Comparison of ENCODE assay signal across 20 cellular contexts in genomic region chr1:46562498-46562897, GRCh38. TPM values are rescaled to one million over a fixed set of nuclear protein-coding genes. Genes with fewer than 3 reads are reported as not detected.
A peak's percentile ranks its signal among the peaks of the same experiment; 100 is the strongest.
DNase-seq lines count a peak whose midpoint lies in the region; ATAC-seq, FAIRE-seq and TF ChIP-seq lines count a peak whose summit lies in the region.
"Had no signal": no experiment of that assay in that cellular context is flagged by ENCODE, and none has a peak within 500 bp of the region (broad histone marks: within the 10 kb centered on the region; RNA-seq: fewer than 3 reads in every experiment).

No MANE protein-coding gene starts in this region.

- CTCF ChIA-PET in HepG2 (lab: Yijun Ruan, JAX; ENCODE audit: low intra/inter-chr PET ratio, low total read pairs): no interaction called here

- FAIRE-seq in HepG2 (lab: Jason Lieb, UNC): no peak
- FAIRE-seq: G401.6, GM12892, H54 had no signal

- peaks cover 18% of the 10 kb centered on the region for H3K4me1 Mint-ChIP-seq in neural crest cell
- H3K4me1 Mint-ChIP-seq: CD4-positive, alpha-beta memory T cell had no signal

- 99% methylated on average over 15 of the region's 15 CpGs for WGBS in HepG2 (ENCODE audit: low lambda C conversion rate)

- peaks cover 12% of the 10 kb centered on the region for H3K36me3 Mint-ChIP-seq in neural crest cell (ENCODE audit: low read depth)

- no peak for TF ChIP-seq POLR2A in HepG2 (IDR thresholded peaks at IDR 0.05; ENCODE audit: insufficient read depth in 1 of 2, low read depth in 2 of 2, low read length in 2 of 2)

- no peaks in the 10 kb centered on the region for H3K79me2 ChIP-seq in HepG2 (ENCODE audit: insufficient read depth, low read length)

- no peaks in the 10 kb centered on the region for H3K27me3 Mint-ChIP-seq in neural crest cell (ENCODE audit: low read depth)
- H3K27me3 Mint-ChIP-seq: CD4-positive, alpha-beta memory T cell had no signal

- no peak overlapping the region for H3K27ac ChIP-seq in HepG2 (ENCODE audit: extremely low read length, insufficient read depth, low read length)
- no peak overlapping the region for H3K27ac ChIP-seq in upper lobe of right lung

- H3K36me3 ChIP-seq in HepG2 (replicated peaks in 1 of 2; ENCODE audit: control insufficient read depth in 1 of 2, insufficient read depth in 2 of 2, low read length in 2 of 2) (peaks cover 8 to 21% of the 10 kb centered on the region in 2 experiments; a peak in 3 of 5 replicates), upper lobe of right lung (peaks cover 92% of the 10 kb centered on the region)

- H3K9ac ChIP-seq in HepG2 (ENCODE audit: insufficient read depth, low read depth, low read length): no peak overlapping the region

- H3K9me3 ChIP-seq in HepG2 (ENCODE audit: low read length): no peaks in the 10 kb centered on the region
- no peaks in the 10 kb centered on the region for H3K9me3 ChIP-seq in upper lobe of right lung
- H3K9me3 ChIP-seq: HAP-1 had no signal

- TF ChIP-seq EP300 in HepG2 (IDR thresholded peaks at IDR 0.05; ENCODE audit: low read depth in 2 of 2, low read length in 2 of 2) (no peak), HepG2 (CRISPR knock-in tag; IDR thresholded peaks at IDR 0.05; ENCODE audit: borderline replicate concordance) (no peak)

- H3K4me2 ChIP-seq in HepG2 (ENCODE audit: low read depth, low read length): no peak overlapping the region

- peak overlapping the region; percentile 43 for H3K27ac Mint-ChIP-seq in neural crest cell (ENCODE audit: unreplicated experiment)
- H3K27ac Mint-ChIP-seq: HFFc6 had no signal

- H3K4me3 ChIP-seq in HepG2 (replicated peaks in 1 of 3; ENCODE audit: insufficient read depth in 1 of 3, low read depth in 2 of 3, low read length in 3 of 3) (no peak overlapping the region), upper lobe of right lung (no peak overlapping the region)
- H3K4me3 ChIP-seq: HAP-1 had no signal

- BruUV-seq in HepG2 (replicated peaks; lab: Mats Ljungman, UMichigan): no TSS peak

- intact Hi-C loops in HepG2 (cut with micrococcal nuclease; ENCODE audit: unreplicated experiment) (no loop called here), upper lobe of right lung (cut with DNase I) (no loop called here)

- no peak overlapping the region for H3K4me3 Mint-ChIP-seq in neural crest cell
- H3K4me3 Mint-ChIP-seq: CD4-positive, alpha-beta memory T cell; HFFc6 had no signal

- no peak for TF ChIP-seq RAD21 in HepG2 (CRISPR knock-in tag; IDR thresholded peaks at IDR 0.05)

- TF ChIP-seq CTCF in HepG2 (CRISPR knock-in tag; IDR thresholded peaks at IDR 0.05): no peak
- TF ChIP-seq CTCF in neural crest cell (conservative IDR thresholded peaks at IDR 0.05): no peak
- TF ChIP-seq CTCF in upper lobe of right lung (IDR thresholded peaks at IDR 0.05): no peak

- DNase-seq in HepG2 (ENCODE audit: low spot score): no peak
- no peak for DNase-seq in neural crest cell (ENCODE audit: low read depth, low spot score)
- no peak for DNase-seq in upper lobe of right lung
- no peak for DNase-seq in SW480 (ENCODE audit: low spot score)
- no peak for DNase-seq in DMS53 (lab: John Stamatoyannopoulos, UW)
- no peak for DNase-seq in SK-N-DZ (ENCODE audit: low spot score)
- DNase-seq: C1 segment of cervical spinal cord; Calu3; CD4-positive, alpha-beta memory T cell; COR-L47; DND-41; GOT3; HFFc6 had no signal

- no peak overlapping the region for H2AFZ ChIP-seq in HepG2 (ENCODE audit: low read length)

- H3K9me3 Mint-ChIP-seq in neural crest cell: no peaks in the 10 kb centered on the region
- H3K9me3 Mint-ChIP-seq: CD4-positive, alpha-beta memory T cell; HFFc6 had no signal

- in situ Hi-C loops in HepG2 (cut with HindIII; ENCODE audit: extremely low pct_ligation_motif_present, low pct_unique_long_range_greater_than_20kb): no loop called here

- H3K27me3 ChIP-seq in HepG2 (ENCODE audit: control insufficient read depth in 1 of 2, insufficient read depth in 2 of 2, low read length in 2 of 2) (no peaks in the 10 kb centered on the region; a peak in 1 of 5 replicates), upper lobe of right lung (no peaks in the 10 kb centered on the region)

- H4K20me1 ChIP-seq in HepG2 (ENCODE audit: insufficient read depth, low read length): no peaks in the 10 kb centered on the region

- H3K4me1 ChIP-seq in HepG2 (ENCODE audit: insufficient read depth, low read length) (no peaks in the 10 kb centered on the region), upper lobe of right lung (no peaks in the 10 kb centered on the region)

- POLR2A ChIA-PET in HepG2 (lab: Yijun Ruan, JAX): no interaction called here

- ATAC-seq in HepG2 (no peak), upper lobe of right lung (peak; percentile 23)

RNA-seq across cellular contexts. Expression of gene KNCN, which starts 11.1 kb away (rescaled TPM):
- not detected in 2 replicates for total RNA-seq in HepG2 (2016; rRNA removed; fragmentation: Illumina TruSeq; extraction: Trizol)
- total RNA-seq in HepG2 (2016; cell fraction: cytosol; rRNA removed; fragmentation: Illumina TruSeq; extraction: Trizol; ENCODE audit: low read depth): not detected in 2 replicates
- total RNA-seq in HepG2 (2016; cell fraction: insoluble cytoplasmic fraction; rRNA removed; fragmentation: Illumina TruSeq; extraction: Trizol): not detected in 2 replicates
- total RNA-seq in HepG2 (2016; cell fraction: membrane; rRNA removed; fragmentation: Illumina TruSeq; extraction: Trizol): not detected in 2 replicates
- total RNA-seq in HepG2 (2016; cell fraction: nucleus; rRNA removed; fragmentation: Illumina TruSeq; extraction: Trizol): not detected in 2 replicates
- not detected in 2 replicates for polyA plus RNA-seq in HepG2 (2011; rRNA removed)
- not detected in 2 replicates for polyA plus RNA-seq in HepG2 (2011; cell fraction: cytosol; rRNA removed)
- polyA plus RNA-seq in HepG2 (2011; cell fraction: nucleus; rRNA removed): not detected in 2 replicates
- polyA plus RNA-seq in HepG2 (2012): not detected in 2 replicates
- polyA plus RNA-seq in HepG2 (2016; cell fraction: cytosol; fragmentation: Illumina TruSeq; extraction: Trizol; ENCODE audit: low read depth): not detected in 2 replicates
- not detected in 2 replicates for polyA plus RNA-seq in HepG2 (2016; cell fraction: insoluble cytoplasmic fraction; fragmentation: Illumina TruSeq; extraction: Trizol; ENCODE audit: low read depth)
- not detected in 2 replicates for polyA plus RNA-seq in HepG2 (2016; cell fraction: membrane; fragmentation: Illumina TruSeq; extraction: Trizol; ENCODE audit: low read depth)
- not detected in 2 replicates for polyA plus RNA-seq in HepG2 (2016; cell fraction: nucleus; fragmentation: Illumina TruSeq; extraction: Trizol; ENCODE audit: insufficient read depth, low read depth)
- not detected in 2 replicates for polyA minus RNA-seq in HepG2 (2011; rRNA and poly(A)+ RNA removed; ENCODE audit: low replicate concordance)
- not detected in 2 replicates for polyA minus RNA-seq in HepG2 (2011; cell fraction: cytosol; rRNA and poly(A)+ RNA removed)
- not detected in 2 replicates for polyA minus RNA-seq in HepG2 (2011; cell fraction: nucleus; rRNA and poly(A)+ RNA removed)
- not detected in 2 replicates for total RNA-seq in neural crest cell
- not detected for total RNA-seq in upper lobe of right lung
- polyA plus RNA-seq in SK-N-DZ (2014; cell fraction: cytosol; rRNA removed): not detected in 2 replicates
- not detected in 2 replicates for polyA plus RNA-seq in SK-N-DZ (2014; cell fraction: nucleus; rRNA removed)
- total RNA-seq: A172; A673; Calu3; CD4-positive, alpha-beta memory T cell; HFFc6 had no signal
- polyA plus RNA-seq: BJ; CD4-positive, alpha-beta memory T cell had no signal

RNA-seq across cellular contexts. Expression of gene MKNK1, which starts 41.6 kb away (rescaled TPM):
- total RNA-seq in HepG2 (2016; rRNA removed; fragmentation: Illumina TruSeq; extraction: Trizol) (14.7 and 18.5 TPM in 2 replicates), neural crest cell (28.0 and 30.9 TPM in 2 replicates), upper lobe of right lung (61.1 TPM)
- 10.5 and 13.8 TPM in 2 replicates for total RNA-seq in HepG2 (2016; cell fraction: cytosol; rRNA removed; fragmentation: Illumina TruSeq; extraction: Trizol; ENCODE audit: low read depth)
- total RNA-seq in HepG2 (2016; cell fraction: insoluble cytoplasmic fraction; rRNA removed; fragmentation: Illumina TruSeq; extraction: Trizol): 14.4 and 19.1 TPM in 2 replicates
- 13.7 and 15.8 TPM in 2 replicates for total RNA-seq in HepG2 (2016; cell fraction: membrane; rRNA removed; fragmentation: Illumina TruSeq; extraction: Trizol)
- total RNA-seq in HepG2 (2016; cell fraction: nucleus; rRNA removed; fragmentation: Illumina TruSeq; extraction: Trizol): 21.2 and 21.4 TPM in 2 replicates
- polyA plus RNA-seq in HepG2 (2011; rRNA removed): 24.1 and 25.6 TPM in 2 replicates
- polyA plus RNA-seq in HepG2 (2011; cell fraction: cytosol; rRNA removed): 16.8 and 17.9 TPM in 2 replicates
- 84.8 and 85.6 TPM in 2 replicates for polyA plus RNA-seq in HepG2 (2011; cell fraction: nucleus; rRNA removed)
- 16.8 and 18.6 TPM in 2 replicates for polyA plus RNA-seq in HepG2 (2012)
- 16.7 and 21.4 TPM in 2 replicates for polyA plus RNA-seq in HepG2 (2016; cell fraction: cytosol; fragmentation: Illumina TruSeq; extraction: Trizol; ENCODE audit: low read depth)
- polyA plus RNA-seq in HepG2 (2016; cell fraction: insoluble cytoplasmic fraction; fragmentation: Illumina TruSeq; extraction: Trizol; ENCODE audit: low read depth): 20.0 and 23.4 TPM in 2 replicates
- 14.8 and 17.5 TPM in 2 replicates for polyA plus RNA-seq in HepG2 (2016; cell fraction: membrane; fragmentation: Illumina TruSeq; extraction: Trizol; ENCODE audit: low read depth)
- polyA plus RNA-seq in HepG2 (2016; cell fraction: nucleus; fragmentation: Illumina TruSeq; extraction: Trizol; ENCODE audit: insufficient read depth, low read depth): 65.1 and 68.0 TPM in 2 replicates
- polyA minus RNA-seq in HepG2 (2011; rRNA and poly(A)+ RNA removed; ENCODE audit: low replicate concordance): 29.1 and 38.2 TPM in 2 replicates
- 10.8 and 13.0 TPM in 2 replicates for polyA minus RNA-seq in HepG2 (2011; cell fraction: cytosol; rRNA and poly(A)+ RNA removed)
- polyA minus RNA-seq in HepG2 (2011; cell fraction: nucleus; rRNA and poly(A)+ RNA removed): 36.7 and 41.2 TPM in 2 replicates
- polyA plus RNA-seq in SK-N-DZ (2014; cell fraction: cytosol; rRNA removed): 8.6 and 10.1 TPM in 2 replicates
- polyA plus RNA-seq in SK-N-DZ (2014; cell fraction: nucleus; rRNA removed): 11.6 and 18.1 TPM in 2 replicates

RNA-seq across cellular contexts. Expression of gene MOB3C, which starts 54.1 kb away (rescaled TPM):
- total RNA-seq in HepG2 (2016; rRNA removed; fragmentation: Illumina TruSeq; extraction: Trizol): 3.1 and 3.5 TPM in 2 replicates
- total RNA-seq in HepG2 (2016; cell fraction: cytosol; rRNA removed; fragmentation: Illumina TruSeq; extraction: Trizol; ENCODE audit: low read depth): 0.79 and 1.5 TPM in 2 replicates
- 3.4 and 3.8 TPM in 2 replicates for total RNA-seq in HepG2 (2016; cell fraction: insoluble cytoplasmic fraction; rRNA removed; fragmentation: Illumina TruSeq; extraction: Trizol)
- total RNA-seq in HepG2 (2016; cell fraction: membrane; rRNA removed; fragmentation: Illumina TruSeq; extraction: Trizol): 3.4 and 3.6 TPM in 2 replicates
- total RNA-seq in HepG2 (2016; cell fraction: nucleus; rRNA removed; fragmentation: Illumina TruSeq; extraction: Trizol): 2.9 TPM in 2 replicates
- polyA plus RNA-seq in HepG2 (2011; rRNA removed): 4.1 and 6.8 TPM in 2 replicates
- polyA plus RNA-seq in HepG2 (2011; cell fraction: cytosol; rRNA removed): 3.7 and 4.9 TPM in 2 replicates
- 10.1 and 10.6 TPM in 2 replicates for polyA plus RNA-seq in HepG2 (2011; cell fraction: nucleus; rRNA removed)
- 2.3 and 2.7 TPM in 2 replicates for polyA plus RNA-seq in HepG2 (2012)
- 1.1 TPM in 2 replicates for polyA plus RNA-seq in HepG2 (2016; cell fraction: cytosol; fragmentation: Illumina TruSeq; extraction: Trizol; ENCODE audit: low read depth)
- polyA plus RNA-seq in HepG2 (2016; cell fraction: insoluble cytoplasmic fraction; fragmentation: Illumina TruSeq; extraction: Trizol; ENCODE audit: low read depth): 2.9 and 3.1 TPM in 2 replicates
- polyA plus RNA-seq in HepG2 (2016; cell fraction: membrane; fragmentation: Illumina TruSeq; extraction: Trizol; ENCODE audit: low read depth): 2.2 and 2.4 TPM in 2 replicates
- 3.5 and 4.0 TPM in 2 replicates for polyA plus RNA-seq in HepG2 (2016; cell fraction: nucleus; fragmentation: Illumina TruSeq; extraction: Trizol; ENCODE audit: insufficient read depth, low read depth)
- 6.7 and 10.0 TPM in 2 replicates for polyA minus RNA-seq in HepG2 (2011; rRNA and poly(A)+ RNA removed; ENCODE audit: low replicate concordance)
- 1.6 and 1.7 TPM in 2 replicates for polyA minus RNA-seq in HepG2 (2011; cell fraction: cytosol; rRNA and poly(A)+ RNA removed)
- 5.7 and 7.6 TPM in 2 replicates for polyA minus RNA-seq in HepG2 (2011; cell fraction: nucleus; rRNA and poly(A)+ RNA removed)
- total RNA-seq in neural crest cell: 3.2 and 4.1 TPM in 2 replicates
- total RNA-seq in upper lobe of right lung: 24.6 TPM
- polyA plus RNA-seq in SK-N-DZ (2014; cell fraction: cytosol; rRNA removed): 0.55 and 2.5 TPM in 2 replicates
- 0.57 and 1.0 TPM in 2 replicates for polyA plus RNA-seq in SK-N-DZ (2014; cell fraction: nucleus; rRNA removed)
